ENCODE assay signal across 8 cellular contexts in genomic region chr13:109784590-109785140, GRCh38. TPM values are rescaled to one million over a fixed set of nuclear protein-coding genes. Genes with fewer than 3 reads are reported as not detected.
DNase-seq lines count a peak whose midpoint lies in the region; ATAC-seq lines count a peak whose summit lies in the region.

No MANE protein-coding gene starts in this region.

- intact Hi-C loops in activated CD4-positive, alpha-beta T cell treated with anti-CD3 and anti-CD28 coated beads, Interleukin-2, amount 10 ng/mL, durations not matched to agents 24 days and 14 days (cut with micrococcal nuclease) = loop anchor here (5.0 kb wide), 3 partner anchors 833 to 1567 kb away; partner anchors contain the start of genes ABHD13, ING1, LIG4 and NAXD
- intact Hi-C loops in left colon (cut with DNase I, micrococcal nuclease) = no loop called here

- DNase-seq in ELR (ENCODE audit: low read depth) = peak; percentile 80
- DNase-seq in NCI-H1694 treated with DMSO at 0.1 percent for 48 hours (lab: John Stamatoyannopoulos, UW) = peak; percentile 19
- DNase-seq in activated CD4-positive, alpha-beta T cell treated with anti-CD3 and anti-CD28 coated beads, Interleukin-2, amount 10 ng/mL, durations not matched to agents 24 days and 14 days = peak; percentile 92
- DNase-seq in dermis blood vessel endothelial cell = peak; percentile 84
- peak; percentile 67 to 87 for DNase-seq in left colon
- DNase-seq in stimulated activated CD4-positive, alpha-beta T cell treated with anti-CD3 and anti-CD28 coated beads, Interleukin-1b, Interleukin-23, amount 100 ng/mL, for 48 hours = peak; percentile 60

- peaks cover 8% of the 10 kb centered on the region for H3K36me3 Mint-ChIP-seq in activated CD4-positive, alpha-beta T cell treated with anti-CD3 and anti-CD28 coated beads, Interleukin-2, amount 10 ng/mL, durations not matched to agents 24 days and 14 days (ENCODE audit: low read depth)

- H3K4me3 Mint-ChIP-seq in activated CD4-positive, alpha-beta T cell treated with anti-CD3 and anti-CD28 coated beads, Interleukin-2, amount 10 ng/mL, durations not matched to agents 24 days and 14 days = peak overlapping the region; percentile 61

- ATAC-seq in left colon (peak; percentile 60), HG03159 (IDR thresholded peaks at IDR 0.05; ENCODE audit: unreplicated experiment) (no peak), HG02623 (IDR thresholded peaks at IDR 0.05; ENCODE audit: unreplicated experiment) (no peak)

- no peaks in the 10 kb centered on the region for H3K9me3 Mint-ChIP-seq in activated CD4-positive, alpha-beta T cell treated with anti-CD3 and anti-CD28 coated beads, Interleukin-2, amount 10 ng/mL, durations not matched to agents 24 days and 14 days

- peaks cover 14% of the 10 kb centered on the region for H3K27me3 Mint-ChIP-seq in activated CD4-positive, alpha-beta T cell treated with anti-CD3 and anti-CD28 coated beads, Interleukin-2, amount 10 ng/mL, durations not matched to agents 24 days and 14 days

- no peak overlapping the region for H3K27ac Mint-ChIP-seq in activated CD4-positive, alpha-beta T cell treated with anti-CD3 and anti-CD28 coated beads, Interleukin-2, amount 10 ng/mL, durations not matched to agents 24 days and 14 days

- H3K4me1 Mint-ChIP-seq in activated CD4-positive, alpha-beta T cell treated with anti-CD3 and anti-CD28 coated beads, Interleukin-2, amount 10 ng/mL, durations not matched to agents 24 days and 14 days = peaks cover 13% of the 10 kb centered on the region

RNA-seq across cellular contexts. Expression of gene IRS2, which starts 1.7 kb away (rescaled TPM):
- 3.2 and 3.5 TPM in 2 replicates for total RNA-seq in activated CD4-positive, alpha-beta T cell treated with anti-CD3 and anti-CD28 coated beads, Interleukin-2, amount 10 ng/mL, durations not matched to agents 24 days and 14 days
- total RNA-seq in dermis blood vessel endothelial cell (1.7 and 2.0 TPM in 2 replicates), left colon (10 to 100 TPM; 11.4 to 17.9 TPM)

Comparison
In these comparisons a context has a peak if more than half of its experiments do, and no peak if none do; other contexts are left out.
1. DNase-seq: peak in every context shown above with its lines; median percentile 92 in activated CD4-positive, alpha-beta T cell treated with anti-CD3 and anti-CD28 coated beads, Interleukin-2, amount 10 ng/mL, durations not matched to agents 24 days and 14 days; 84 in dermis blood vessel endothelial cell; 80 in ELR; 77 in left colon; 60 in stimulated activated CD4-positive, alpha-beta T cell treated with anti-CD3 and anti-CD28 coated beads, Interleukin-1b, Interleukin-23, amount 100 ng/mL, for 48 hours; 19 in NCI-H1694 treated with DMSO at 0.1 percent for 48 hours.